ENCODE assay signal across 8 cellular contexts in genomic region chr14:57391609-57392195, GRCh38. TPM values are rescaled to one million over a fixed set of nuclear protein-coding genes. Genes with fewer than 3 reads are reported as not detected.
DNase-seq lines count a peak whose midpoint lies in the region; ATAC-seq lines count a peak whose summit lies in the region.

No MANE protein-coding gene starts in this region.

- H3K9ac ChIP-seq in ES-I3 (ENCODE audit: low read depth, low read length), result peak overlapping the region; percentile 73

- no peaks in the 10 kb centered on the region for H3K9me3 Mint-ChIP-seq in dendritic cell treated with granulocyte-macrophage colony-stimulating factor and Interleukin-4, amounts not matched to agents 40 ng/mL and 50 ng/mL, for 4 days
- peaks cover 0 to 2% (median 0%) of the 10 kb centered on the region in 9 donors for H3K9me3 Mint-ChIP-seq in naive thymus-derived CD8-positive, alpha-beta T cell

- peaks cover 20% of the 10 kb centered on the region for H3K36me3 Mint-ChIP-seq in dendritic cell treated with granulocyte-macrophage colony-stimulating factor and Interleukin-4, amounts not matched to agents 40 ng/mL and 50 ng/mL, for 4 days (ENCODE audit: low read depth)
- H3K36me3 Mint-ChIP-seq in naive thymus-derived CD8-positive, alpha-beta T cell, result peaks cover 0 to 29% (median 7%) of the 10 kb centered on the region in 3 donors

- no peaks in the 10 kb centered on the region for H3K27me3 Mint-ChIP-seq in dendritic cell treated with granulocyte-macrophage colony-stimulating factor and Interleukin-4, amounts not matched to agents 40 ng/mL and 50 ng/mL, for 4 days
- no peaks in the 10 kb centered on the region for H3K27me3 Mint-ChIP-seq in naive thymus-derived CD8-positive, alpha-beta T cell

- ATAC-seq in naive thymus-derived CD8-positive, alpha-beta T cell, result no peak
- ATAC-seq in GM18520 (IDR thresholded peaks at IDR 0.05; ENCODE audit: unreplicated experiment) (no peak), GM19035 (IDR thresholded peaks at IDR 0.05; ENCODE audit: unreplicated experiment) (no peak), HG02885 (IDR thresholded peaks at IDR 0.05; ENCODE audit: poor library complexity, unreplicated experiment) (no peak)

- peak overlapping the region; percentile 88 for H3K4me3 Mint-ChIP-seq in dendritic cell treated with granulocyte-macrophage colony-stimulating factor and Interleukin-4, amounts not matched to agents 40 ng/mL and 50 ng/mL, for 4 days
- H3K4me3 Mint-ChIP-seq in naive thymus-derived CD8-positive, alpha-beta T cell, result peak overlapping the region; percentile 85 to 98 (median 94)

- DNase-seq in NCI-H82 (lab: John Stamatoyannopoulos, UW), result peak; percentile 95
- peak in 2 of 10 donors; percentile 1 to 5 for DNase-seq in naive thymus-derived CD8-positive, alpha-beta T cell
- DNase-seq in SIG-M5 (lab: John Stamatoyannopoulos, UW), result no peak

- peaks cover 21% of the 10 kb centered on the region for H3K4me1 Mint-ChIP-seq in dendritic cell treated with granulocyte-macrophage colony-stimulating factor and Interleukin-4, amounts not matched to agents 40 ng/mL and 50 ng/mL, for 4 days (ENCODE audit: low read depth)
- peaks cover 16 to 49% (median 46%) of the 10 kb centered on the region in 4 donors for H3K4me1 Mint-ChIP-seq in naive thymus-derived CD8-positive, alpha-beta T cell

- intact Hi-C loops in dendritic cell treated with granulocyte-macrophage colony-stimulating factor and Interleukin-4, amounts not matched to agents 40 ng/mL and 50 ng/mL, for 4 days (cut with micrococcal nuclease), result loop anchor here (5.0 to 10.0 kb wide), 2 partner anchors 124 to 1033 kb away; partner anchors contain the start of genes AP5M1, EXOC5, KIAA0586 and TIMM9

- H3K36me3 ChIP-seq in ES-I3 (ENCODE audit: insufficient read depth, low read length), result peaks cover 3% of the 10 kb centered on the region; the same call in 1 of the 2 replicates

- POLR2A ChIA-PET in naive thymus-derived CD8-positive, alpha-beta T cell (lab: Charles Lee), result interaction anchor here (2.9 kb wide), 1 partner anchor 123 kb away, joined by 20 read pairs; the partner anchor contains the start of genes AP5M1 and EXOC5

- H3K9me3 ChIP-seq in ES-I3 (ENCODE audit: control insufficient read depth, insufficient read depth, low read length), result no peaks in the 10 kb centered on the region

- H3K27ac Mint-ChIP-seq in dendritic cell treated with granulocyte-macrophage colony-stimulating factor and Interleukin-4, amounts not matched to agents 40 ng/mL and 50 ng/mL, for 4 days, result peak overlapping the region; percentile 86
- H3K27ac Mint-ChIP-seq in naive thymus-derived CD8-positive, alpha-beta T cell, result peak overlapping the region; percentile 60 to 98 (median 82)

- peaks cover 5% of the 10 kb centered on the region for H3K4me1 ChIP-seq in ES-I3 (ENCODE audit: insufficient read depth, low read length)

RNA-seq across cellular contexts. Expression of gene NAA30, which starts 1.3 kb away (rescaled TPM):
- 10 to 100 TPM; 18.6 to 18.8 TPM for total RNA-seq in naive thymus-derived CD8-positive, alpha-beta T cell
- 10 to 100 TPM in 1 of 3 donors, 1 to 10 TPM in 2; 6.9 to 12.3 (median 7.8) TPM for polyA plus RNA-seq in naive thymus-derived CD8-positive, alpha-beta T cell
